ENCODE assay signal across 8 cellular contexts in genomic region chr19:44848036-44848804, GRCh38. TPM values are rescaled to one million over a fixed set of nuclear protein-coding genes. Genes with fewer than 3 reads are reported as not detected.
A peak's percentile ranks its signal among the peaks of the same experiment; 100 is the strongest.
DNase-seq lines count a peak whose midpoint lies in the region; ATAC-seq, FAIRE-seq and TF ChIP-seq lines count a peak whose summit lies in the region.

No MANE protein-coding gene starts in this region.

- H3K27ac Mint-ChIP-seq in T-helper 1 cell treated with Interleukin-12 subunit alpha and Interleukin-12 subunit beta and Interleukin-4 antibody, amounts not matched to agents 30 μg/mL and 1 μg/mL, for 36 hours: no peak overlapping the region

- no peak overlapping the region for H2AFZ ChIP-seq in keratinocyte (ENCODE audit: control insufficient read depth, low read length)

- H3K4me1 ChIP-seq in keratinocyte (ENCODE audit: control insufficient read depth, extremely low read depth, insufficient read depth, low read length): peaks cover 14% of the 10 kb centered on the region
- H3K4me1 ChIP-seq in subcutaneous abdominal adipose tissue (ENCODE audit: control insufficient read depth in 5 of 5, insufficient read depth in 5 of 5, low read length in 5 of 5): peaks cover 9 to 69% (median 51%) of the 10 kb centered on the region in 5 donors

- DNase-seq in T-helper 1 cell: no peak
- DNase-seq in amniotic stem cell (lab: John Stamatoyannopoulos, UW): peak; percentile 18
- DNase-seq in keratinocyte (ENCODE audit: low read depth, low spot score): no peak
- DNase-seq in NCI-H748 treated with DMSO at 0.1 percent for 48 hours (lab: John Stamatoyannopoulos, UW): no peak

- H3K4me2 ChIP-seq in keratinocyte (ENCODE audit: control insufficient read depth, extremely low read depth, insufficient read depth, low read depth, low read length): peak overlapping the region; percentile 89

- H3K79me2 ChIP-seq in keratinocyte (ENCODE audit: control insufficient read depth, insufficient read depth, low read length): peaks cover 35% of the 10 kb centered on the region

- H3K27me3 ChIP-seq in keratinocyte (ENCODE audit: control insufficient read depth, extremely low read depth, insufficient read depth, low read length) (no peaks in the 10 kb centered on the region), subcutaneous abdominal adipose tissue (ENCODE audit: control insufficient read depth in 5 of 5, insufficient read depth in 4 of 5, low read length in 5 of 5) (no peaks in the 10 kb centered on the region)

- H3K27ac ChIP-seq in keratinocyte (ENCODE audit: control insufficient read depth, insufficient read depth, low read length): peak overlapping the region; percentile 14
- peak overlapping the region; percentile 92 for H3K27ac ChIP-seq in subcutaneous abdominal adipose tissue (ENCODE audit: low read depth, low read length)

- H4K20me1 ChIP-seq in keratinocyte (ENCODE audit: control insufficient read depth, extremely low read depth, insufficient read depth, low read length): peaks cover 7% of the 10 kb centered on the region

- H3K36me3 ChIP-seq in keratinocyte (ENCODE audit: control insufficient read depth in 2 of 2, extremely low read depth in 1 of 2, insufficient read depth in 2 of 2, low read length in 2 of 2) (peaks cover 0 to 6% of the 10 kb centered on the region in 2 experiments), subcutaneous abdominal adipose tissue (ENCODE audit: control insufficient read depth in 5 of 5, insufficient read depth in 5 of 5, low read length in 5 of 5) (peaks cover 0 to 4% (median 0%) of the 10 kb centered on the region in 5 donors)

- peak overlapping the region; percentile 93 for H3K9ac ChIP-seq in keratinocyte (ENCODE audit: control insufficient read depth, extremely low read depth, insufficient read depth, low read length)
- H3K9ac ChIP-seq in subcutaneous abdominal adipose tissue (ENCODE audit: low read length in 5 of 5): peak overlapping the region; percentile 17 to 98 (median 97)

- dilution Hi-C loops in keratinocyte (cut with MboI; ENCODE audit: extremely low pct_ligation_motif_present, low sequenced_read_pairs): no loop called here

- H3K4me3 ChIP-seq in keratinocyte (ENCODE audit: control insufficient read depth in 2 of 3, extremely low read depth in 1 of 3, insufficient read depth in 2 of 3, low read depth in 1 of 3, low read length in 3 of 3) (peak overlapping the region; percentile 83 to 95 (median 88)), subcutaneous abdominal adipose tissue (ENCODE audit: low read depth in 1 of 5, low read length in 5 of 5) (peak overlapping the region; percentile 70 to 85 (median 78))

- no peaks in the 10 kb centered on the region for H3K9me3 ChIP-seq in keratinocyte (ENCODE audit: control insufficient read depth, low read depth, low read length)
- no peaks in the 10 kb centered on the region for H3K9me3 ChIP-seq in subcutaneous abdominal adipose tissue (ENCODE audit: control insufficient read depth in 5 of 5, low read length in 5 of 5)

- H3K27me3 Mint-ChIP-seq in T-helper 1 cell treated with Interleukin-12 subunit alpha and Interleukin-12 subunit beta and Interleukin-4 antibody, amounts not matched to agents 30 μg/mL and 1 μg/mL, for 36 hours (ENCODE audit: low read depth): peaks cover 47% of the 10 kb centered on the region

- no peaks in the 10 kb centered on the region for H3K9me1 ChIP-seq in keratinocyte (ENCODE audit: control insufficient read depth, extremely low read depth, insufficient read depth, low read length)

- H3K36me3 Mint-ChIP-seq in T-helper 1 cell treated with Interleukin-12 subunit alpha and Interleukin-12 subunit beta and Interleukin-4 antibody, amounts not matched to agents 30 μg/mL and 1 μg/mL, for 36 hours (ENCODE audit: low read depth): no peaks in the 10 kb centered on the region

- no peak for ATAC-seq in GM21723 (IDR thresholded peaks at IDR 0.05; ENCODE audit: unreplicated experiment)
- no peak for ATAC-seq in HG03354 (IDR thresholded peaks at IDR 0.05; ENCODE audit: poor library complexity, severe bottlenecking, unreplicated experiment)

- TF ChIP-seq CTCF in keratinocyte (optimal IDR thresholded peaks at IDR 0.05 in 1 of 3, IDR thresholded peaks at IDR 0.05 in 1 of 3, conservative IDR thresholded peaks at IDR 0.05 in 1 of 3; ENCODE audit: extremely low read depth in 1 of 3, insufficient read depth in 2 of 3, low read length in 3 of 3): no peak

- H3K9me3 Mint-ChIP-seq in T-helper 1 cell treated with Interleukin-12 subunit alpha and Interleukin-12 subunit beta and Interleukin-4 antibody, amounts not matched to agents 30 μg/mL and 1 μg/mL, for 36 hours: no peaks in the 10 kb centered on the region

- peak overlapping the region; percentile 52 for H3K4me3 Mint-ChIP-seq in T-helper 1 cell treated with Interleukin-12 subunit alpha and Interleukin-12 subunit beta and Interleukin-4 antibody, amounts not matched to agents 30 μg/mL and 1 μg/mL, for 36 hours

- FAIRE-seq in keratinocyte (lab: Jason Lieb, UNC): no peak

- H3K4me1 Mint-ChIP-seq in T-helper 1 cell treated with Interleukin-12 subunit alpha and Interleukin-12 subunit beta and Interleukin-4 antibody, amounts not matched to agents 30 μg/mL and 1 μg/mL, for 36 hours (ENCODE audit: low read depth): peaks cover 15% of the 10 kb centered on the region

RNA-seq across cellular contexts. Expression of gene NECTIN2, which starts 2.1 kb away (rescaled TPM):
- polyA plus RNA-seq in keratinocyte: 26.8 to 38.9 TPM (median 29.8 TPM) in 3 replicates
- 39.2 TPM for polyA plus RNA-seq in keratinocyte (2011; ENCODE audit: low read depth)
- 20.2 and 26.0 TPM in 2 replicates for polyA plus RNA-seq in keratinocyte (2011; cell fraction: cytosol; rRNA removed)
- polyA plus RNA-seq in keratinocyte (2011; cell fraction: nucleus; rRNA removed): 70.7 and 97.0 TPM in 2 replicates
- polyA plus RNA-seq in keratinocyte (2012; ENCODE audit: low replicate concordance): 47.3 and 77.1 TPM in 2 replicates
- polyA minus RNA-seq in keratinocyte: 40.8 to 124 TPM (median 41.7 TPM) in 3 replicates
- 36.6 TPM for polyA minus RNA-seq in keratinocyte (2011; cell fraction: cytosol; rRNA and poly(A)+ RNA removed)
- 45.4 and 54.4 TPM in 2 replicates for polyA minus RNA-seq in keratinocyte (2011; cell fraction: nucleus; rRNA and poly(A)+ RNA removed)

RNA-seq across cellular contexts. Expression of gene BCAM, which starts 39.3 kb away (rescaled TPM):
- polyA plus RNA-seq in keratinocyte: 13.6 to 28.4 TPM (median 20.8 TPM) in 3 replicates
- 35.5 TPM for polyA plus RNA-seq in keratinocyte (2011; ENCODE audit: low read depth)
- polyA plus RNA-seq in keratinocyte (2011; cell fraction: cytosol; rRNA removed): 8.3 and 23.8 TPM in 2 replicates
- polyA plus RNA-seq in keratinocyte (2011; cell fraction: nucleus; rRNA removed): 77.2 and 107 TPM in 2 replicates
- polyA plus RNA-seq in keratinocyte (2012; ENCODE audit: low replicate concordance): 44.8 and 76.7 TPM in 2 replicates
- polyA minus RNA-seq in keratinocyte: 13.7 to 36.7 TPM (median 16.2 TPM) in 3 replicates
- polyA minus RNA-seq in keratinocyte (2011; cell fraction: cytosol; rRNA and poly(A)+ RNA removed): 39.3 TPM
- 68.3 and 68.9 TPM in 2 replicates for polyA minus RNA-seq in keratinocyte (2011; cell fraction: nucleus; rRNA and poly(A)+ RNA removed)

RNA-seq across cellular contexts. Expression of gene TOMM40, which starts 42.8 kb away (rescaled TPM):
- polyA plus RNA-seq in keratinocyte: 46.9 to 92.1 TPM (median 56.0 TPM) in 3 replicates
- 16.4 TPM for polyA plus RNA-seq in keratinocyte (2011; ENCODE audit: low read depth)
- 36.5 and 67.4 TPM in 2 replicates for polyA plus RNA-seq in keratinocyte (2011; cell fraction: cytosol; rRNA removed)
- 34.9 and 41.4 TPM in 2 replicates for polyA plus RNA-seq in keratinocyte (2011; cell fraction: nucleus; rRNA removed)
- polyA plus RNA-seq in keratinocyte (2012; ENCODE audit: low replicate concordance): 31.8 and 89.9 TPM in 2 replicates
- polyA minus RNA-seq in keratinocyte: 37.7 to 134 TPM (median 38.3 TPM) in 3 replicates
- polyA minus RNA-seq in keratinocyte (2011; cell fraction: cytosol; rRNA and poly(A)+ RNA removed): 41.4 TPM
- polyA minus RNA-seq in keratinocyte (2011; cell fraction: nucleus; rRNA and poly(A)+ RNA removed): 18.8 and 19.3 TPM in 2 replicates

RNA-seq across cellular contexts. Expression of gene APOE, which starts 57.4 kb away (rescaled TPM):
- 27.9 to 217 TPM (median 30.2 TPM) in 3 replicates for polyA plus RNA-seq in keratinocyte
- 135 TPM for polyA plus RNA-seq in keratinocyte (2011; ENCODE audit: low read depth)
- 18.9 and 102 TPM in 2 replicates for polyA plus RNA-seq in keratinocyte (2011; cell fraction: cytosol; rRNA removed)
- polyA plus RNA-seq in keratinocyte (2011; cell fraction: nucleus; rRNA removed): 167 and 253 TPM in 2 replicates
- polyA plus RNA-seq in keratinocyte (2012; ENCODE audit: low replicate concordance): 32.3 and 77.9 TPM in 2 replicates
- polyA minus RNA-seq in keratinocyte: 5.2 to 15.2 TPM (median 8.3 TPM) in 3 replicates
- 75.2 TPM for polyA minus RNA-seq in keratinocyte (2011; cell fraction: cytosol; rRNA and poly(A)+ RNA removed)
- polyA minus RNA-seq in keratinocyte (2011; cell fraction: nucleus; rRNA and poly(A)+ RNA removed): 46.1 and 65.3 TPM in 2 replicates
